1 cellular context compared by ENCODE assay signal in genomic region chr12:54373619-54374554, GRCh38.
TF ChIP-seq lines count a peak whose summit lies in the region.

No MANE protein-coding gene starts in this region.

TF ChIP-seq in IMR-90, 13 proteins besides CTCF, POLR2A, EP300 and RAD21:
- TF ChIP-seq ELK1 (IDR thresholded peaks at IDR 0.05; ENCODE audit: borderline replicate concordance, low read depth, low read length) (no peak), CEBPB (IDR thresholded peaks at IDR 0.05; ENCODE audit: low read depth, low read length) (no peak), MAZ (IDR thresholded peaks at IDR 0.05; ENCODE audit: borderline replicate concordance, low read depth, low read length) (no peak), CHD1 (IDR thresholded peaks at IDR 0.05; ENCODE audit: low read depth, low read length) (no peak), RFX5 (IDR thresholded peaks at IDR 0.05; ENCODE audit: low read depth, low read length) (no peak), BHLHE40 (IDR thresholded peaks at IDR 0.05; ENCODE audit: low read depth, low read length) (no peak), MAFK (IDR thresholded peaks at IDR 0.05; ENCODE audit: low read depth, low read length) (no peak), RCOR1 (IDR thresholded peaks at IDR 0.05; ENCODE audit: insufficient replicate concordance, low read length) (no peak), MXI1 (IDR thresholded peaks at IDR 0.05; ENCODE audit: borderline replicate concordance, low read depth, low read length) (no peak), FOS (IDR thresholded peaks at IDR 0.05; ENCODE audit: low read depth, low read length) (no peak)
- TF ChIP-seq, protein P1, sequence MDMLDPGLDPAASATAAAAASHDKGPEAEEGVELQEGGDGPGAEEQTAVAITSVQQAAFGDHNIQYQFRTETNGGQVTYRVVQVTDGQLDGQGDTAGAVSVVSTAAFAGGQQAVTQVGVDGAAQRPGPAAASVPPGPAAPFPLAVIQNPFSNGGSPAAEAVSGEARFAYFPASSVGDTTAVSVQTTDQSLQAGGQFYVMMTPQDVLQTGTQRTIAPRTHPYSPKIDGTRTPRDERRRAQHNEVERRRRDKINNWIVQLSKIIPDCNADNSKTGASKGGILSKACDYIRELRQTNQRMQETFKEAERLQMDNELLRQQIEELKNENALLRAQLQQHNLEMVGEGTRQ (IDR thresholded peaks at IDR 0.05; ENCODE audit: low read depth, low read length) = no peak
